Comparison of ENCODE assay signal across 20 cellular contexts in genomic region chr13:109985871-109986270, GRCh38.
"Had no signal": no experiment of that assay in that cellular context is flagged by ENCODE, and none has a peak within 500 bp of the region (broad histone marks: within the 10 kb centered on the region; RNA-seq: fewer than 3 reads in every experiment).

No MANE protein-coding gene starts in this region.

- H3K4me2 ChIP-seq: neural progenitor cell had no signal

- H3K4me1 ChIP-seq: esophagus muscularis mucosa, heart left ventricle, neural progenitor cell, parathyroid adenoma, testis had no signal

- H3K27me3 ChIP-seq: esophagus muscularis mucosa, neural progenitor cell, testis had no signal

- H3K27ac ChIP-seq: esophagus muscularis mucosa, heart left ventricle, neural progenitor cell, parathyroid adenoma, skin epidermis, testis had no signal

- H2AFZ ChIP-seq: neural progenitor cell, parathyroid adenoma had no signal

- H3K36me3 ChIP-seq: esophagus muscularis mucosa, heart left ventricle, neural progenitor cell had no signal

- H3K9me3 ChIP-seq: esophagus muscularis mucosa, heart left ventricle, testis had no signal

- H3K4me3 ChIP-seq: esophagus muscularis mucosa, heart left ventricle, neural progenitor cell, skin epidermis, testis had no signal

- H3K79me2 ChIP-seq: parathyroid adenoma had no signal

- H3K9ac ChIP-seq: neural progenitor cell, parathyroid adenoma had no signal

- FAIRE-seq: endometrium, islet of Langerhans had no signal

- DNase-seq: activated CD4-positive, alpha-beta T cell treated with anti-CD3 and anti-CD28 coated beads for 1 hour; activated CD4-positive, alpha-beta T cell treated with anti-CD3 and anti-CD28 coated beads, Interleukin-2, amount 50 U/mL, for 48 hours; activated CD8-positive, alpha-beta memory T cell treated with anti-CD3 and anti-CD28 coated beads, Interleukin-2, amount 10 ng/mL, durations not matched to agents 7 days and 5 days; activated effector memory CD4-positive, alpha-beta T cell treated with anti-CD3 and anti-CD28 coated beads, Interleukin-2, amount 50 U/mL, for 16 hours; activated T-cell treated with anti-CD3 and anti-CD28 coated beads, Interleukin-2, amount 50 U/mL, for 24 hours; amniotic stem cell; cerebellar nuclear complex; foreskin melanocyte; heart left ventricle; left ventricle myocardium superior; stimulated activated CD4-positive, alpha-beta T cell treated with anti-CD3 and anti-CD28 coated beads, Interleukin-4, amount 100 ng/mL, for 4 hours; stimulated activated naive CD8-positive, alpha-beta T cell treated with anti-CD3 and anti-CD28 coated beads, Interleukin-15, amount 100 ng/mL, for 72 hours; T-helper 2 cell; testis had no signal
